1 cellular context compared by ENCODE assay signal in genomic region chr12:132507656-132508055, GRCh38.
TF ChIP-seq lines count a peak whose summit lies in the region.

No MANE protein-coding gene starts in this region.

TF ChIP-seq in K562, 482 proteins besides CTCF, POLR2A, EP300 and RAD21:
- TF ChIP-seq MLLT1 (IDR thresholded peaks at IDR 0.05) (no peak), ZNF263 (CRISPR knock-in tag; IDR thresholded peaks at IDR 0.05; ENCODE audit: borderline replicate concordance) (peak; percentile 50; the same call in 1 of the 2 replicates)
TF ChIP-seq in K562: peak in this region for 1.
